9 cellular contexts compared by ENCODE assay signal in genomic region chr1:157170677-157171515, GRCh38. TPM values are rescaled to one million over a fixed set of nuclear protein-coding genes. Genes with fewer than 3 reads are reported as not detected.
DNase-seq lines count a peak whose midpoint lies in the region; TF ChIP-seq lines count a peak whose summit lies in the region.
"Had no signal": no experiment of that assay in that cellular context is flagged by ENCODE, and none has a peak within 500 bp of the region (broad histone marks: within the 10 kb centered on the region; RNA-seq: fewer than 3 reads in every experiment).

No MANE protein-coding gene starts in this region.

- TF ChIP-seq CTCF in LNCaP clone FGC (IDR thresholded peaks at IDR 0.05; ENCODE audit: control insufficient read depth, extremely low read depth, insufficient read depth) = peak; percentile 38
- peak in 48 of 56 donors; percentile 13 to 49 (median 33) for TF ChIP-seq CTCF in dorsolateral prefrontal cortex (IDR thresholded peaks at IDR 0.05 in 54 of 56, conservative IDR thresholded peaks at IDR 0.05 in 2 of 56; ENCODE audit: low read depth in 1 of 56, partially characterized antibody in 56 of 56)
- TF ChIP-seq CTCF in osteocyte (IDR thresholded peaks at IDR 0.05) = peak; percentile 58

- H3K27ac ChIP-seq in dorsolateral prefrontal cortex = no peak overlapping the region

- H3K4me3 ChIP-seq in LNCaP clone FGC (ENCODE audit: low read depth, low read length) (no peak overlapping the region), dorsolateral prefrontal cortex (no peak overlapping the region)

- no peak overlapping the region for H3K4me3 Mint-ChIP-seq in osteocyte (ENCODE audit: unreplicated experiment)
- H3K4me3 Mint-ChIP-seq: CD4-positive, CD25-positive, alpha-beta regulatory T cell had no signal

- H3K4me1 Mint-ChIP-seq in osteocyte (ENCODE audit: unreplicated experiment) = no peaks in the 10 kb centered on the region
- H3K4me1 Mint-ChIP-seq: CD4-positive, CD25-positive, alpha-beta regulatory T cell had no signal

- peaks cover 0 to 4% (median 0%) of the 10 kb centered on the region in 45 donors for H3K27me3 ChIP-seq in dorsolateral prefrontal cortex

- H3K9me3 Mint-ChIP-seq in osteocyte (ENCODE audit: unreplicated experiment) = no peaks in the 10 kb centered on the region
- H3K9me3 Mint-ChIP-seq: CD4-positive, CD25-positive, alpha-beta regulatory T cell had no signal

- H3K27ac Mint-ChIP-seq in osteocyte (ENCODE audit: unreplicated experiment) = no peak overlapping the region
- H3K27ac Mint-ChIP-seq: CD4-positive, CD25-positive, alpha-beta regulatory T cell had no signal

- peaks cover 54% of the 10 kb centered on the region for H3K27me3 Mint-ChIP-seq in osteocyte (ENCODE audit: unreplicated experiment)

- no peaks in the 10 kb centered on the region for H3K36me3 Mint-ChIP-seq in osteocyte (ENCODE audit: unreplicated experiment)
- H3K36me3 Mint-ChIP-seq: CD4-positive, CD25-positive, alpha-beta regulatory T cell had no signal

- intact Hi-C loops in dorsolateral prefrontal cortex (cut with DNase I) = loop anchor here in 1 of 2 donors (5.0 kb wide), 1 partner anchor 321 kb away; no protein-coding TSS in a partner anchor

- DNase-seq in NCI-H187 (lab: John Stamatoyannopoulos, UW) = peak; percentile 39 to 40
- no peak for DNase-seq in NCI-H187 treated with DMSO at 0.1 percent for 48 hours (lab: John Stamatoyannopoulos, UW)
- no peak for DNase-seq in LNCaP clone FGC (ENCODE audit: low read depth)
- DNase-seq in SW480 (ENCODE audit: low spot score) = peak; percentile 35
- DNase-seq in dorsolateral prefrontal cortex = peak in 1 of 10 donors; percentile 29
- no peak for DNase-seq in osteocyte (ENCODE audit: extremely low spot score, unreplicated experiment)
- DNase-seq in middle frontal gyrus (ENCODE audit: extremely low spot score, low spot score) = no peak
- no peak for DNase-seq in globus pallidus (ENCODE audit: low spot score)

RNA-seq across cellular contexts. Expression of gene ETV3, which starts 32.7 kb away (rescaled TPM):
- total RNA-seq in dorsolateral prefrontal cortex (10 to 100 TPM; 14.8 to 41.5 (median 21.3) TPM), osteocyte (27.7 and 28.5 TPM in 2 replicates)

Comparison
In these comparisons a context has a peak if more than half of its experiments do, and no peak if none do; other contexts are left out.
1. DNase-seq: peak in NCI-H187 (2 of 2) and SW480 (single experiment); none in NCI-H187 treated with DMSO at 0.1 percent for 48 hours (single experiment), LNCaP clone FGC (single experiment), osteocyte (single experiment), middle frontal gyrus (single experiment) and globus pallidus (single experiment).
2. Peak in every context shown above with its lines, with median percentiles within 50 percentile points of each other: CTCF ChIP-seq.